Comparison of ENCODE assay signal across 8 cellular contexts in the genomic region with DNA sequence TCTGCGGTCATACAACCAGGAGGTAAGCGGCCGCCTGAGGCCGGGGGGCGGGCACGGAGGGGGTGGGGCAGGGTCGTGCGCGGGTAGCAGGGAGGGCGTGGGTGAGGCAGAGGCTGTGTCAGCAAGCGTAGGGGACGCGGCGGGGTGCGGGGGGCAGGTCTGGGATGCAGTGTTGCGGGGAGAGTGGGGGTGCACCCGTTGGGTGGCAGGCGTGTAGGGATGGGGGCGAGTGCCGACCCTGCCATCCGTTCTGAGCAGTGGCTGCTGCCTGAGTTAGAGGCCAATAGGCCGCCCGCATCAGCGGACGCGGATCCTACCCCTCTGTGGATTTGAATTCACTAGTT. TPM values are rescaled to one million over a fixed set of nuclear protein-coding genes. Genes with fewer than 3 reads are reported as not detected.
A peak's percentile ranks its signal among the peaks of the same experiment; 100 is the strongest.
DNase-seq lines count a peak whose midpoint lies in the region; FAIRE-seq and TF ChIP-seq lines count a peak whose summit lies in the region.

No MANE protein-coding gene starts in this region.

- H3K27me3 ChIP-seq in astrocyte (ENCODE audit: insufficient read depth, low read length) (no peaks in the 10 kb centered on the region), kidney epithelial cell (ENCODE audit: control insufficient read depth, insufficient read depth, low read length) (no peaks in the 10 kb centered on the region), thyroid gland (no peaks in the 10 kb centered on the region)

- no peak overlapping the region for H2AFZ ChIP-seq in astrocyte (ENCODE audit: low read depth, low read length)

- no peak for FAIRE-seq in astrocyte (lab: Jason Lieb, UNC)

- H3K27ac Mint-ChIP-seq in activated CD4-positive, alpha-beta T cell treated with anti-CD3 and anti-CD28 coated beads, Interleukin-2, amount 10 ng/mL, durations not matched to agents 7 days and 5 days: peak overlapping the region; percentile 99
- peak overlapping the region; percentile 80 for H3K27ac Mint-ChIP-seq in astrocyte (ENCODE audit: unreplicated experiment)

- H3K4me3 ChIP-seq in astrocyte (ENCODE audit: insufficient read depth, low read depth, low read length) (peak overlapping the region; percentile 86), kidney epithelial cell (ENCODE audit: low read depth, low read length) (peak overlapping the region; percentile 90), thyroid gland (replicated peaks in 1 of 3) (peak overlapping the region; percentile 67 to 90 (median 88))

- H3K4me2 ChIP-seq in astrocyte (ENCODE audit: low read length): peak overlapping the region; percentile 97

- H3K9me3 ChIP-seq in astrocyte (ENCODE audit: insufficient read depth, low read depth, low read length) (no peaks in the 10 kb centered on the region), thyroid gland (no peaks in the 10 kb centered on the region)

- peaks cover 52% of the 10 kb centered on the region for H3K36me3 Mint-ChIP-seq in activated CD4-positive, alpha-beta T cell treated with anti-CD3 and anti-CD28 coated beads, Interleukin-2, amount 10 ng/mL, durations not matched to agents 7 days and 5 days (ENCODE audit: low read depth)
- H3K36me3 Mint-ChIP-seq in astrocyte (ENCODE audit: low read depth, unreplicated experiment): peaks cover 22% of the 10 kb centered on the region

- peak overlapping the region; percentile 95 for H3K4me3 Mint-ChIP-seq in activated CD4-positive, alpha-beta T cell treated with anti-CD3 and anti-CD28 coated beads, Interleukin-2, amount 10 ng/mL, durations not matched to agents 7 days and 5 days
- peak overlapping the region; percentile 99 for H3K4me3 Mint-ChIP-seq in astrocyte (ENCODE audit: unreplicated experiment)

- 0 to 1% methylated on average over 18 to 20 of the region's 26 CpGs for WGBS in thyroid gland, 2 donors

- H3K4me1 ChIP-seq in astrocyte (ENCODE audit: insufficient read depth, low read length) (peaks cover 33% of the 10 kb centered on the region), thyroid gland (peaks cover 21 to 32% of the 10 kb centered on the region in 2 donors)

- H3K4me1 Mint-ChIP-seq in activated CD4-positive, alpha-beta T cell treated with anti-CD3 and anti-CD28 coated beads, Interleukin-2, amount 10 ng/mL, durations not matched to agents 7 days and 5 days: peaks cover 32% of the 10 kb centered on the region
- H3K4me1 Mint-ChIP-seq in astrocyte (ENCODE audit: low read depth, unreplicated experiment): peaks cover 47% of the 10 kb centered on the region

- H4K20me1 ChIP-seq in astrocyte (ENCODE audit: insufficient read depth, low read length): peaks cover 77% of the 10 kb centered on the region

- peak overlapping the region; percentile 97 for H3K9ac ChIP-seq in astrocyte (ENCODE audit: low read length)

- H3K27ac ChIP-seq in astrocyte (ENCODE audit: low read depth, low read length) (peak overlapping the region; percentile 94), thyroid gland (peak overlapping the region; percentile 57 to 96 (median 94))

- CTCF ChIA-PET in activated CD4-positive, alpha-beta T cell treated with anti-CD3 and anti-CD28 coated beads, Interleukin-2, amount 10 ng/mL, durations not matched to agents 7 days and 5 days (lab: Charles Lee): interaction anchor here (2.1 kb wide), 1 partner anchor 42 kb away, joined by 9 read pairs; no protein-coding TSS in a partner anchor

- H3K36me3 ChIP-seq in astrocyte (ENCODE audit: insufficient read depth, low read length) (peaks cover 37% of the 10 kb centered on the region), kidney epithelial cell (ENCODE audit: control insufficient read depth, insufficient read depth, low read length) (peaks cover 17% of the 10 kb centered on the region), thyroid gland (peaks cover 42 to 50% of the 10 kb centered on the region in 2 donors)

- intact Hi-C loops in thyroid gland (cut with DNase I): loop anchor here (10.0 kb wide), 3 partner anchors 76 to 296 kb away; a partner anchor contains a TSS

- TF ChIP-seq POLR2A in thyroid gland (IDR thresholded peaks at IDR 0.05): no peak

- TF ChIP-seq CTCF in astrocyte (IDR thresholded peaks at IDR 0.05; ENCODE audit: insufficient read depth, low read depth, low read length) (no peak), kidney epithelial cell (IDR thresholded peaks at IDR 0.05; ENCODE audit: insufficient read depth, low read length, poor library complexity, severe bottlenecking) (no peak), thyroid gland (IDR thresholded peaks at IDR 0.05) (no peak)

- DNase-seq in activated CD4-positive, alpha-beta T cell treated with anti-CD3 and anti-CD28 coated beads, Interleukin-2, amount 10 ng/mL, durations not matched to agents 7 days and 5 days: no peak
- no peak for DNase-seq in activated CD4-positive, alpha-beta T cell treated with anti-CD3 and anti-CD28 coated beads, Interleukin-2, amount 50 U/mL, for 48 hours
- DNase-seq in astrocyte (ENCODE audit: low read depth) (no peak), kidney epithelial cell (ENCODE audit: low read depth) (no peak), thyroid gland (no peak), NCI-H82 treated with DMSO at 0.1 percent for 48 hours (lab: John Stamatoyannopoulos, UW; ENCODE audit: unreplicated experiment) (no peak), NCI-H1417 treated with DMSO at 0.1 percent for 48 hours (lab: John Stamatoyannopoulos, UW) (no peak), KBM-7 (no peak)

- H3K79me2 ChIP-seq in astrocyte (ENCODE audit: insufficient read depth, low read length): peaks cover 88% of the 10 kb centered on the region

- in situ Hi-C loops in KBM-7 (cut with MboI; ENCODE audit: low pct_unique_long_range_greater_than_20kb, low sequenced_read_pairs): no loop called here

- H3K27me3 Mint-ChIP-seq in activated CD4-positive, alpha-beta T cell treated with anti-CD3 and anti-CD28 coated beads, Interleukin-2, amount 10 ng/mL, durations not matched to agents 7 days and 5 days: no peaks in the 10 kb centered on the region
- H3K27me3 Mint-ChIP-seq in astrocyte (ENCODE audit: low read depth, unreplicated experiment): no peaks in the 10 kb centered on the region

- POLR2A ChIA-PET in activated CD4-positive, alpha-beta T cell treated with anti-CD3 and anti-CD28 coated beads, Interleukin-2, amount 10 ng/mL, durations not matched to agents 7 days and 5 days (lab: Charles Lee): interaction anchor here (0.6 kb wide), 1 partner anchor 168 kb away, joined by 3 read pairs; no protein-coding TSS in a partner anchor

- H3K9me3 Mint-ChIP-seq in activated CD4-positive, alpha-beta T cell treated with anti-CD3 and anti-CD28 coated beads, Interleukin-2, amount 10 ng/mL, durations not matched to agents 7 days and 5 days: no peaks in the 10 kb centered on the region
- H3K9me3 Mint-ChIP-seq in astrocyte (ENCODE audit: unreplicated experiment): no peaks in the 10 kb centered on the region

RNA-seq across cellular contexts. Expression of a gene that starts 1.4 kb away (rescaled TPM):
- total RNA-seq in activated CD4-positive, alpha-beta T cell treated with anti-CD3 and anti-CD28 coated beads, Interleukin-2, amount 10 ng/mL, durations not matched to agents 7 days and 5 days: 100 to 1,000 TPM; 111 to 124 TPM
- total RNA-seq in astrocyte: 157 TPM in 2 replicates
- 116 and 131 TPM in 2 replicates for total RNA-seq in kidney epithelial cell
- 100 to 1,000 TPM in 2 of 4 donors, 10 to 100 TPM in 2; 65.8 to 128 (median 99.8) TPM for total RNA-seq in thyroid gland

RNA-seq across cellular contexts. Expression of a gene that starts 1.7 kb away (rescaled TPM):
- total RNA-seq in activated CD4-positive, alpha-beta T cell treated with anti-CD3 and anti-CD28 coated beads, Interleukin-2, amount 10 ng/mL, durations not matched to agents 7 days and 5 days: 10 to 100 TPM; 29.7 to 33.2 TPM
- 73.2 and 81.6 TPM in 2 replicates for total RNA-seq in astrocyte
- 30.6 and 31.1 TPM in 2 replicates for total RNA-seq in kidney epithelial cell
- total RNA-seq in thyroid gland: 10 to 100 TPM; 22.2 to 39.5 (median 33.8) TPM

RNA-seq across cellular contexts. Expression of a gene that starts 16.0 kb away (rescaled TPM):
- total RNA-seq in activated CD4-positive, alpha-beta T cell treated with anti-CD3 and anti-CD28 coated beads, Interleukin-2, amount 10 ng/mL, durations not matched to agents 7 days and 5 days: not detected
- total RNA-seq in astrocyte (not detected in 2 replicates), kidney epithelial cell (not detected in 2 replicates), thyroid gland (not detected)

RNA-seq across cellular contexts. Expression of a gene that starts 27.3 kb away (rescaled TPM):
- 10 to 100 TPM; 11.3 to 12.7 TPM for total RNA-seq in activated CD4-positive, alpha-beta T cell treated with anti-CD3 and anti-CD28 coated beads, Interleukin-2, amount 10 ng/mL, durations not matched to agents 7 days and 5 days
- 10.9 and 12.0 TPM in 2 replicates for total RNA-seq in astrocyte
- total RNA-seq in kidney epithelial cell: 11.4 and 11.8 TPM in 2 replicates
- 10 to 100 TPM; 14.3 to 21.2 (median 17.0) TPM for total RNA-seq in thyroid gland

RNA-seq across cellular contexts. Expression of a gene that starts 27.9 kb away (rescaled TPM):
- 100 to 1,000 TPM; 125 to 153 TPM for total RNA-seq in activated CD4-positive, alpha-beta T cell treated with anti-CD3 and anti-CD28 coated beads, Interleukin-2, amount 10 ng/mL, durations not matched to agents 7 days and 5 days
- 131 and 137 TPM in 2 replicates for total RNA-seq in astrocyte
- total RNA-seq in kidney epithelial cell: 131 and 150 TPM in 2 replicates
- total RNA-seq in thyroid gland: 100 to 1,000 TPM in 1 of 4 donors, 10 to 100 TPM in 3; 64.7 to 111 (median 77.7) TPM
